18 cellular contexts compared by ENCODE assay signal in genomic region chrX:81257817-81258216, GRCh38.
"Had no signal": no experiment of that assay in that cellular context is flagged by ENCODE, and none has a peak within 500 bp of the region (broad histone marks: within the 10 kb centered on the region; RNA-seq: fewer than 3 reads in every experiment).

No MANE protein-coding gene starts in this region.

- DNase-seq: activated CD4-positive, alpha-beta T cell treated with anti-CD3 and anti-CD28 coated beads, Interleukin-2, amount 50 U/mL, for 4 hours; activated effector memory CD4-positive, alpha-beta T cell treated with anti-CD3 and anti-CD28 coated beads, Interleukin-2, amount 50 U/mL, for 16 hours; activated naive CD4-positive, alpha-beta T cell treated with anti-CD3 and anti-CD28 coated beads, Interleukin-2, amount 50 U/mL, for 16 hours; activated T-cell treated with anti-CD3 and anti-CD28 coated beads, Interleukin-2, amount 50 U/mL, for 72 hours; aorta; effector memory CD4-positive, alpha-beta T cell; esophagus squamous epithelium; immature natural killer cell; spleen; stimulated activated CD4-positive, alpha-beta T cell treated with anti-CD3 and anti-CD28 coated beads, Interleukin-4, amount 100 ng/mL, for 4 hours; SW 1271; T-helper 2 cell; thyroid gland; WERI-Rb-1 had no signal

- H3K27me3 ChIP-seq: esophagus squamous epithelium, spleen, thyroid gland had no signal

- H3K4me3 Mint-ChIP-seq: activated T-cell treated with anti-CD3 and anti-CD28 coated beads, Interleukin-2, amount 50 U/mL, for 72 hours; dendritic cell treated with granulocyte-macrophage colony-stimulating factor and Interleukin-4, amounts not matched to agents 40 ng/mL and 50 ng/mL, for 4 days; stimulated activated memory B cell treated with anti-CD40 and anti-IgM and Interleukin-4, amounts not matched to agents 10 μg/mL and 1 μg/mL and 100 μg/mL, for 72 hours had no signal

- H3K36me3 ChIP-seq: esophagus squamous epithelium, spleen, thyroid gland, WERI-Rb-1 had no signal

- H3K27ac ChIP-seq: thyroid gland, WERI-Rb-1 had no signal

- ATAC-seq: activated T-cell treated with anti-CD3 and anti-CD28 coated beads, Interleukin-2, amount 50 U/mL, for 72 hours; sciatic nerve; stimulated activated memory B cell treated with anti-CD40 and anti-IgM and Interleukin-4, amounts not matched to agents 10 μg/mL and 1 μg/mL and 100 μg/mL, for 72 hours had no signal

- H3K27me3 Mint-ChIP-seq: dendritic cell treated with granulocyte-macrophage colony-stimulating factor and Interleukin-4, amounts not matched to agents 40 ng/mL and 50 ng/mL, for 4 days; progenitor cell of endocrine pancreas; stimulated activated memory B cell treated with anti-CD40 and anti-IgM and Interleukin-4, amounts not matched to agents 10 μg/mL and 1 μg/mL and 100 μg/mL, for 72 hours had no signal

- H3K36me3 Mint-ChIP-seq: immature natural killer cell; stimulated activated memory B cell treated with anti-CD40 and anti-IgM and Interleukin-4, amounts not matched to agents 10 μg/mL and 1 μg/mL and 100 μg/mL, for 72 hours had no signal

- H3K9me3 Mint-ChIP-seq: activated T-cell treated with anti-CD3 and anti-CD28 coated beads, Interleukin-2, amount 50 U/mL, for 72 hours; dendritic cell treated with granulocyte-macrophage colony-stimulating factor and Interleukin-4, amounts not matched to agents 40 ng/mL and 50 ng/mL, for 4 days; immature natural killer cell; stimulated activated memory B cell treated with anti-CD40 and anti-IgM and Interleukin-4, amounts not matched to agents 10 μg/mL and 1 μg/mL and 100 μg/mL, for 72 hours had no signal

- H3K9me3 ChIP-seq: esophagus squamous epithelium, spleen, thyroid gland had no signal

- H3K4me3 ChIP-seq: esophagus squamous epithelium, spleen, thyroid gland had no signal

- H3K27ac Mint-ChIP-seq: activated T-cell treated with anti-CD3 and anti-CD28 coated beads, Interleukin-2, amount 50 U/mL, for 72 hours; dendritic cell treated with granulocyte-macrophage colony-stimulating factor and Interleukin-4, amounts not matched to agents 40 ng/mL and 50 ng/mL, for 4 days; immature natural killer cell; progenitor cell of endocrine pancreas; stimulated activated memory B cell treated with anti-CD40 and anti-IgM and Interleukin-4, amounts not matched to agents 10 μg/mL and 1 μg/mL and 100 μg/mL, for 72 hours had no signal
